Comparison of ENCODE assay signal across 14 cellular contexts in the genomic region with DNA sequence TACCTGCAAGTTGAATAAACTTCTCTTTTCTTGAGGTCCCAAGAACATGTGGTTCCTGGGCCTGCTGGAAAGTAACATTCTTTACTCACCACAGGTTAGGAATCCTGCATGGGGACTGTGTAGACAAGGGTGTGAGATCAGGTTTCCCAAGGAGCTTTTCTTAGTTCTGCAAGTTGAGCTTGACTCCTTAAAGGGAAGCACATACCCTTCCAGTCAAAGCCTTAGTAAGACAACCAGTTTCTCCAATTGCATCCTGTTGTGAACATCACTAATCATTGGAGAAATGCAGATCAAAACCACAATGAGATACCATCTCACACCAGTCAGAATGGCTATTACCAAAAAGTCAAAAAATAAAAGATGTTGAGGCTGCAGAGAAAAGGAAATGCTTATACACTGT.
"Had no signal": no experiment of that assay in that cellular context is flagged by ENCODE, and none has a peak within 500 bp of the region (broad histone marks: within the 10 kb centered on the region; RNA-seq: fewer than 3 reads in every experiment).

No MANE protein-coding gene starts in this region.

- ATAC-seq: activated T-cell treated with anti-CD3 and anti-CD28 coated beads, Interleukin-2, amount 50 U/mL, for 72 hours; gastrocnemius medialis had no signal

- H3K27me3 Mint-ChIP-seq: activated CD4-positive, alpha-beta memory T cell treated with anti-CD3 and anti-CD28 coated beads for 36 hours; activated naive CD8-positive, alpha-beta T cell treated with anti-CD3 and anti-CD28 coated beads for 36 hours; naive B cell had no signal

- H3K27ac ChIP-seq: colonic mucosa, gastrocnemius medialis, skin epidermis, stomach, uterus had no signal

- H3K4me1 ChIP-seq: colonic mucosa, stomach, uterus had no signal

- H3K36me3 Mint-ChIP-seq: activated CD4-positive, alpha-beta memory T cell treated with anti-CD3 and anti-CD28 coated beads for 36 hours; activated naive CD8-positive, alpha-beta T cell treated with anti-CD3 and anti-CD28 coated beads for 36 hours; naive B cell had no signal

- DNase-seq: activated CD4-positive, alpha-beta memory T cell treated with anti-CD3 and anti-CD28 coated beads for 36 hours; activated CD4-positive, alpha-beta T cell treated with anti-CD3 and anti-CD28 coated beads for 1 hour; activated gamma-delta T cell treated with Interleukin-2 at 50 U/mL for 16 hours; activated naive CD8-positive, alpha-beta T cell treated with anti-CD3 and anti-CD28 coated beads for 36 hours; activated T-cell treated with anti-CD3 and anti-CD28 coated beads, Interleukin-2, amount 50 U/mL, for 72 hours; anterior cingulate cortex; colonic mucosa; effector CD4-positive, alpha-beta T cell; gastrocnemius medialis; kidney glomerular epithelial cell; naive B cell; stomach; uterus had no signal

- H3K4me3 ChIP-seq: colonic mucosa, gastrocnemius medialis, skin epidermis, stomach, uterus had no signal

- H3K27ac Mint-ChIP-seq: activated CD4-positive, alpha-beta memory T cell treated with anti-CD3 and anti-CD28 coated beads for 36 hours; activated naive CD8-positive, alpha-beta T cell treated with anti-CD3 and anti-CD28 coated beads for 36 hours; activated T-cell treated with anti-CD3 and anti-CD28 coated beads, Interleukin-2, amount 50 U/mL, for 72 hours had no signal

- H3K9me3 Mint-ChIP-seq: activated CD4-positive, alpha-beta memory T cell treated with anti-CD3 and anti-CD28 coated beads for 36 hours; activated naive CD8-positive, alpha-beta T cell treated with anti-CD3 and anti-CD28 coated beads for 36 hours; activated T-cell treated with anti-CD3 and anti-CD28 coated beads, Interleukin-2, amount 50 U/mL, for 72 hours had no signal

- H3K27me3 ChIP-seq: colonic mucosa, gastrocnemius medialis, stomach, uterus had no signal

- H3K9me3 ChIP-seq: colonic mucosa, gastrocnemius medialis, stomach, uterus had no signal

- H3K4me3 Mint-ChIP-seq: activated CD4-positive, alpha-beta memory T cell treated with anti-CD3 and anti-CD28 coated beads for 36 hours; activated naive CD8-positive, alpha-beta T cell treated with anti-CD3 and anti-CD28 coated beads for 36 hours; activated T-cell treated with anti-CD3 and anti-CD28 coated beads, Interleukin-2, amount 50 U/mL, for 72 hours; naive B cell had no signal

- H3K36me3 ChIP-seq: colonic mucosa, gastrocnemius medialis, stomach, uterus had no signal

- H3K4me1 Mint-ChIP-seq: activated naive CD8-positive, alpha-beta T cell treated with anti-CD3 and anti-CD28 coated beads for 36 hours had no signal
